In genomic region chr5:108975697-108976096, GRCh38 we compare ENCODE assay signal across 35 cellular contexts.
"Had no signal": no experiment of that assay in that cellular context is flagged by ENCODE, and none has a peak within 500 bp of the region (broad histone marks: within the 10 kb centered on the region; RNA-seq: fewer than 3 reads in every experiment).

No MANE protein-coding gene starts in this region.

- H3K4me3 ChIP-seq: MG63 had no signal

- H3K27me3 ChIP-seq: MG63 had no signal

- H3K36me3 ChIP-seq: MG63 had no signal

- H3K9me3 ChIP-seq: MG63 had no signal

- DNase-seq: Karpas-422, Kasumi-1, MG63, MM.1S, MV-4-11, NCI-H1048, NCI-H1092, NCI-H1092 treated with DMSO at 0.1 percent for 48 hours, NCI-H1105, NCI-H1105 treated with DMSO at 0.1 percent for 48 hours, NCI-H1417, NCI-H1417 treated with DMSO at 0.1 percent for 48 hours, NCI-H1436, NCI-H1436 treated with DMSO at 0.1 percent for 48 hours, NCI-H146, NCI-H1694, NCI-H1694 treated with DMSO at 0.1 percent for 48 hours, NCI-H187, NCI-H187 treated with DMSO at 0.1 percent for 48 hours, NCI-H1930, NCI-H2029, NCI-H2029 treated with DMSO at 0.1 percent for 48 hours, NCI-H2081, NCI-H2081 treated with DMSO at 0.1 percent for 48 hours, NCI-H2107, NCI-H2171, NCI-H2171 treated with DMSO at 0.1 percent for 48 hours, NCI-H2227 treated with DMSO at 0.1 percent for 48 hours, NCI-H226, NCI-H345, NCI-H446, NCI-H446 treated with DMSO at 0.1 percent for 48 hours, NCI-H510A, NCI-H510A treated with DMSO at 0.1 percent for 48 hours, NCI-H524 had no signal
